25 cellular contexts compared by ENCODE assay signal in genomic region chr14:62097824-62098223, GRCh38.
"Had no signal": no experiment of that assay in that cellular context is flagged by ENCODE, and none has a peak within 500 bp of the region (broad histone marks: within the 10 kb centered on the region; RNA-seq: fewer than 3 reads in every experiment).

No MANE protein-coding gene starts in this region.

- H3K27me3 Mint-ChIP-seq: memory B cell had no signal

- H3K4me1 Mint-ChIP-seq: stimulated activated naive CD8-positive, alpha-beta T cell treated with anti-CD3 and anti-CD28 coated beads, Interleukin-15, amount 100 ng/mL, for 72 hours had no signal

- H3K27ac ChIP-seq: dorsolateral prefrontal cortex, esophagus squamous epithelium, gastroesophageal sphincter, left ventricle myocardium inferior, lower lobe of right lung, pancreas, testis, tibial nerve, upper lobe of right lung had no signal

- H3K27ac Mint-ChIP-seq: memory B cell; progenitor cell of endocrine pancreas; stimulated activated naive B cell treated with anti-CD40 and anti-IgM and Interleukin-4, amounts not matched to agents 10 μg/mL and 1 μg/mL and 100 μg/mL, for 72 hours; stimulated activated naive CD8-positive, alpha-beta T cell treated with anti-CD3 and anti-CD28 coated beads, Interleukin-15, amount 100 ng/mL, for 72 hours had no signal

- H3K4me1 ChIP-seq: esophagus squamous epithelium, gastroesophageal sphincter, left ventricle myocardium inferior, lower lobe of right lung, pancreas, testis, tibial nerve, upper lobe of right lung had no signal

- H3K36me3 Mint-ChIP-seq: memory B cell; stimulated activated naive B cell treated with anti-CD40 and anti-IgM and Interleukin-4, amounts not matched to agents 10 μg/mL and 1 μg/mL and 100 μg/mL, for 72 hours had no signal

- H3K4me3 Mint-ChIP-seq: memory B cell; neural crest cell; stimulated activated naive B cell treated with anti-CD40 and anti-IgM and Interleukin-4, amounts not matched to agents 10 μg/mL and 1 μg/mL and 100 μg/mL, for 72 hours; stimulated activated naive CD8-positive, alpha-beta T cell treated with anti-CD3 and anti-CD28 coated beads, Interleukin-15, amount 100 ng/mL, for 72 hours had no signal

- H3K4me2 ChIP-seq: smooth muscle cell had no signal

- ATAC-seq: gastroesophageal sphincter; left cardiac atrium; lower lobe of right lung; pancreas; right cardiac atrium; stimulated activated naive CD8-positive, alpha-beta T cell treated with anti-CD3 and anti-CD28 coated beads, Interleukin-15, amount 100 ng/mL, for 72 hours; upper lobe of right lung had no signal

- H3K36me3 ChIP-seq: esophagus squamous epithelium, gastroesophageal sphincter, left ventricle myocardium inferior, lower lobe of right lung, pancreas, tibial nerve, upper lobe of right lung had no signal

- DNase-seq: central memory CD4-positive, alpha-beta T cell; cortex of kidney; dorsolateral prefrontal cortex; effector CD8-positive, alpha-beta T cell; esophagus squamous epithelium; glutamatergic neuron; kidney; left cardiac atrium; left ventricle myocardium inferior; lower lobe of right lung; midbrain; pancreas; right cardiac atrium; stimulated activated CD4-positive, alpha-beta T cell treated with anti-CD3 and anti-CD28 coated beads, Interleukin-4, amount 100 ng/mL, for 1 hour; stimulated activated naive B cell treated with anti-CD40 and anti-IgM and Interleukin-4, amounts not matched to agents 10 μg/mL and 1 μg/mL and 100 μg/mL, for 72 hours; stimulated activated naive CD8-positive, alpha-beta T cell treated with anti-CD3 and anti-CD28 coated beads, Interleukin-15, amount 100 ng/mL, for 72 hours; testis; upper lobe of right lung had no signal

- FAIRE-seq: endometrium, kidney, pancreas had no signal

- H3K9me3 Mint-ChIP-seq: neural crest cell; stimulated activated naive CD8-positive, alpha-beta T cell treated with anti-CD3 and anti-CD28 coated beads, Interleukin-15, amount 100 ng/mL, for 72 hours had no signal

- H3K27me3 ChIP-seq: dorsolateral prefrontal cortex, gastroesophageal sphincter, pancreas, testis, tibial nerve had no signal

- H3K4me3 ChIP-seq: dorsolateral prefrontal cortex, esophagus squamous epithelium, gastroesophageal sphincter, left ventricle myocardium inferior, lower lobe of right lung, pancreas, smooth muscle cell, testis, tibial nerve, upper lobe of right lung had no signal
